In genomic region chr13:27421101-27421881, GRCh38 we compare ENCODE assay signal across 1 cellular context.
A peak's percentile ranks its signal among the peaks of the same experiment; 100 is the strongest.
TF ChIP-seq lines count a peak whose summit lies in the region.

No MANE protein-coding gene starts in this region.

TF ChIP-seq in K562, 482 proteins besides CTCF, POLR2A, EP300 and RAD21:
- TF ChIP-seq SNIP1 (IDR thresholded peaks at IDR 0.05; ENCODE audit: low read depth) (no peak), ZBTB7A (IDR thresholded peaks at IDR 0.05; ENCODE audit: borderline replicate concordance, control insufficient read depth, low read depth, low read length) (peak; percentile 2; the same call in 1 of the 2 replicates), PREB (CRISPR knock-in tag; IDR thresholded peaks at IDR 0.05) (no peak), TAL1 (IDR thresholded peaks at IDR 0.05) (peak; percentile 21; the same call in 1 of the 2 replicates), NCOA2 (IDR thresholded peaks at IDR 0.05; ENCODE audit: partially characterized antibody in 2 of 2) (no peak), ARID1B (IDR thresholded peaks at IDR 0.05) (peak; percentile 49; the same call in 1 of the 2 replicates), STAG1 (CRISPR knock-in tag; IDR thresholded peaks at IDR 0.05; ENCODE audit: borderline replicate concordance) (no peak), E2F4 (CRISPR knock-in tag; IDR thresholded peaks at IDR 0.05; ENCODE audit: low read depth) (no peak), ZFX (CRISPR knock-in tag; IDR thresholded peaks at IDR 0.05) (peak; percentile 49; the same call in 1 of the 2 replicates), VEZF1 (CRISPR knock-in tag; IDR thresholded peaks at IDR 0.05) (peak; percentile 24; the same call in 1 of the 2 replicates), ATF1 (CRISPR knock-in tag; IDR thresholded peaks at IDR 0.05) (no peak), ATF1 (tag; IDR thresholded peaks at IDR 0.05) (no peak), MEF2A (IDR thresholded peaks at IDR 0.05; ENCODE audit: control insufficient read depth, low read depth, low read length) (0 out of 2 replicates have a peak, but pooled peaks have one; percentile 46), CBFA2T3 (IDR thresholded peaks at IDR 0.05) (peak; percentile 50; the same call in 1 of the 2 replicates), SMARCA4 (IDR thresholded peaks at IDR 0.05) (0 out of 2 replicates have a peak, but pooled peaks have one; percentile 17), CC2D1A (IDR thresholded peaks at IDR 0.05) (no peak), HNRNPUL1 (IDR thresholded peaks at IDR 0.05; ENCODE audit: low read length) (no peak), TCF3 (CRISPR knock-in tag; IDR thresholded peaks at IDR 0.05) (peak; percentile 47), FOXA3 (CRISPR knock-in tag; conservative IDR thresholded peaks at IDR 0.05 in 1 of 2, IDR thresholded peaks at IDR 0.05 in 1 of 2) (no peak)
